11 cellular contexts compared by ENCODE assay signal in genomic region chr5:77907786-77908185, GRCh38.
"Had no signal": no experiment of that assay in that cellular context is flagged by ENCODE, and none has a peak within 500 bp of the region (broad histone marks: within the 10 kb centered on the region; RNA-seq: fewer than 3 reads in every experiment).

No MANE protein-coding gene starts in this region.

- FAIRE-seq: H1, H54 had no signal

- H3K4me3 Mint-ChIP-seq: GM23338, H9, HFFc6 had no signal

- H3K4me2 ChIP-seq: GM23338 had no signal

- H3K9ac ChIP-seq: GM23248 had no signal

- H2AFZ ChIP-seq: GM23248, GM23338 had no signal

- H3K27ac Mint-ChIP-seq: GM23338, H9, HFFc6 had no signal

- H3K4me3 ChIP-seq: GM23248, GM23338, HAP-1 had no signal

- H3K9me3 ChIP-seq: HAP-1 had no signal

- H3K9me3 Mint-ChIP-seq: GM23338, H9, HFFc6 had no signal

- DNase-seq: GM23248, GOT3, H7, H9, HCEC 1CT, HFFc6 had no signal

- ATAC-seq: GM23338, HCT116 had no signal

- H3K27ac ChIP-seq: GM23248 had no signal

- H3K36me3 ChIP-seq: HAP-1 had no signal
